ENCODE assay signal across 1 cellular context in the genomic region with DNA sequence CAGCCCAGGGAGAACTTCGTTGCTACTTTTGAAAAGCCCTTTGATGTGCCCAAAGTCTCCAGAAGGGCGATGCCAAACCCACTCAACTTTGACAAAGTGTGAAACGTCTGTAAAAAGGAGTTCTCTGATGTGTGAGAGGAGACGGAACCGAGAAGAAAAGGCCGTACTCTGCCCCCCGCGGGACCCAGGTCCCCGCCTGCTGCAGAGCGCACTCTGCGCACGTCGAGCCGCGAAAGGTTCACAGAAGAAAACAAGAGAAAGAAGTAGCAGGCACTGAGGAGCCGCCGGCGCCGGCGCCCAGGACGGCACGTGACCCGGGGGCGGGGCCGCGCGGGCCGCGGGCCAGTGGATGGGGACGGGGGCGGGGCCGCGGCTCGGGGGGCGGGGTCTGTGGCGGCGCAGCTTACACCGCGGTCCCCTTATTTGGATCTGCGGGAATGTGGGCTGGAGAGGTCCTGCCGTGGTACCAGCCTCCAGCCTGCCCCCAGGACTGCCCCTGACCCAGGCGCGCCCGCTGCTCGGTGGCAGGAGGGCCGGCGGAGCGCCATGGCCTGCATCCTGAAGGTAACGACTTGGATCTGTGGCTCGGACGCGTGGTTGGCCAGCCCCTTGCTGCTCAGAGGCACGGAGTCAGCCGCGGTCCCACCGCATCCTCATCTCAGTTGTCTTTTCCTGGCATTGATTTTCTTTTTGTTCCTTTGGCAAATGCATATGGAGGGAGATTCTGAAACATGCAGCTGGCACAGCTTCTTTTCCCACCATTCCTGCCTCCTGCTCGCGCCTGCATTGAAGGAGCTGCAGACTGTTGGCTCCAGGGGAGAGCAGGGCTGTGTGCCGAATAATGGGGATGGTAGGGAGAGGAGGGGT.
TF ChIP-seq lines count a peak whose summit lies in the region.

A gene (plus strand): TSS at position 426 of the 867 bp plus-strand sequence.

TF ChIP-seq in WTC11, 78 proteins besides CTCF, POLR2A, EP300 and RAD21 (continued from another document and continues in another):
- TF ChIP-seq ZBTB21 (CRISPR knock-in tag; IDR thresholded peaks at IDR 0.05; ENCODE audit: borderline replicate concordance) (no peak), HMGA2 (CRISPR knock-in tag; IDR thresholded peaks at IDR 0.05) (no peak), JAZF1 (CRISPR knock-in tag; IDR thresholded peaks at IDR 0.05) (no peak), ESRRA (CRISPR knock-in tag; IDR thresholded peaks at IDR 0.05; ENCODE audit: borderline replicate concordance) (no peak), ZNF232 (CRISPR knock-in tag; IDR thresholded peaks at IDR 0.05) (0 out of 2 replicates have a peak, but pooled peaks have one; percentile 38), ZNF396 (CRISPR knock-in tag; IDR thresholded peaks at IDR 0.05; ENCODE audit: borderline replicate concordance) (no peak), NR3C1 (CRISPR knock-in tag; conservative IDR thresholded peaks at IDR 0.05; ENCODE audit: low read depth) (no peak), GTF2I (CRISPR knock-in tag; conservative IDR thresholded peaks at IDR 0.05) (no peak), KAT7 (CRISPR knock-in tag; IDR thresholded peaks at IDR 0.05; ENCODE audit: borderline replicate concordance) (no peak), IRF2 (CRISPR knock-in tag; IDR thresholded peaks at IDR 0.05; ENCODE audit: borderline replicate concordance, low read depth) (no peak), SMAD4 (CRISPR knock-in tag; IDR thresholded peaks at IDR 0.05) (no peak), CREM (CRISPR knock-in tag; IDR thresholded peaks at IDR 0.05) (no peak), TCF7 (CRISPR knock-in tag; IDR thresholded peaks at IDR 0.05; ENCODE audit: low read depth) (no peak), RELA (CRISPR knock-in tag; IDR thresholded peaks at IDR 0.05; ENCODE audit: borderline replicate concordance) (no peak), RORB (CRISPR knock-in tag; IDR thresholded peaks at IDR 0.05) (no peak), ZNF121 (CRISPR knock-in tag; IDR thresholded peaks at IDR 0.05) (no peak), OVOL2 (CRISPR knock-in tag; IDR thresholded peaks at IDR 0.05; ENCODE audit: borderline replicate concordance) (no peak), GABPB1 (CRISPR knock-in tag; IDR thresholded peaks at IDR 0.05) (no peak), ZNF219 (CRISPR knock-in tag; IDR thresholded peaks at IDR 0.05; ENCODE audit: borderline replicate concordance) (no peak), NFYB (CRISPR knock-in tag; conservative IDR thresholded peaks at IDR 0.05; ENCODE audit: low read depth) (no peak), ZNF138 (CRISPR knock-in tag; conservative IDR thresholded peaks at IDR 0.05) (no peak), SMAD3 (CRISPR knock-in tag; IDR thresholded peaks at IDR 0.05; ENCODE audit: borderline replicate concordance) (no peak), FOXJ3 (CRISPR knock-in tag; IDR thresholded peaks at IDR 0.05; ENCODE audit: borderline replicate concordance) (no peak), PRRX2 (CRISPR knock-in tag; IDR thresholded peaks at IDR 0.05) (no peak)
- TF ChIP-seq, protein P1, sequence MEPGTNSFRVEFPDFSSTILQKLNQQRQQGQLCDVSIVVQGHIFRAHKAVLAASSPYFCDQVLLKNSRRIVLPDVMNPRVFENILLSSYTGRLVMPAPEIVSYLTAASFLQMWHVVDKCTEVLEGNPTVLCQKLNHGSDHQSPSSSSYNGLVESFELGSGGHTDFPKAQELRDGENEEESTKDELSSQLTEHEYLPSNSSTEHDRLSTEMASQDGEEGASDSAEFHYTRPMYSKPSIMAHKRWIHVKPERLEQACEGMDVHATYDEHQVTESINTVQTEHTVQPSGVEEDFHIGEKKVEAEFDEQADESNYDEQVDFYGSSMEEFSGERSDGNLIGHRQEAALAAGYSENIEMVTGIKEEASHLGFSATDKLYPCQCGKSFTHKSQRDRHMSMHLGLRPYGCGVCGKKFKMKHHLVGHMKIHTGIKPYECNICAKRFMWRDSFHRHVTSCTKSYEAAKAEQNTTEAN (CRISPR knock-in tag; IDR thresholded peaks at IDR 0.05) = no peak
- TF ChIP-seq, protein P2, sequence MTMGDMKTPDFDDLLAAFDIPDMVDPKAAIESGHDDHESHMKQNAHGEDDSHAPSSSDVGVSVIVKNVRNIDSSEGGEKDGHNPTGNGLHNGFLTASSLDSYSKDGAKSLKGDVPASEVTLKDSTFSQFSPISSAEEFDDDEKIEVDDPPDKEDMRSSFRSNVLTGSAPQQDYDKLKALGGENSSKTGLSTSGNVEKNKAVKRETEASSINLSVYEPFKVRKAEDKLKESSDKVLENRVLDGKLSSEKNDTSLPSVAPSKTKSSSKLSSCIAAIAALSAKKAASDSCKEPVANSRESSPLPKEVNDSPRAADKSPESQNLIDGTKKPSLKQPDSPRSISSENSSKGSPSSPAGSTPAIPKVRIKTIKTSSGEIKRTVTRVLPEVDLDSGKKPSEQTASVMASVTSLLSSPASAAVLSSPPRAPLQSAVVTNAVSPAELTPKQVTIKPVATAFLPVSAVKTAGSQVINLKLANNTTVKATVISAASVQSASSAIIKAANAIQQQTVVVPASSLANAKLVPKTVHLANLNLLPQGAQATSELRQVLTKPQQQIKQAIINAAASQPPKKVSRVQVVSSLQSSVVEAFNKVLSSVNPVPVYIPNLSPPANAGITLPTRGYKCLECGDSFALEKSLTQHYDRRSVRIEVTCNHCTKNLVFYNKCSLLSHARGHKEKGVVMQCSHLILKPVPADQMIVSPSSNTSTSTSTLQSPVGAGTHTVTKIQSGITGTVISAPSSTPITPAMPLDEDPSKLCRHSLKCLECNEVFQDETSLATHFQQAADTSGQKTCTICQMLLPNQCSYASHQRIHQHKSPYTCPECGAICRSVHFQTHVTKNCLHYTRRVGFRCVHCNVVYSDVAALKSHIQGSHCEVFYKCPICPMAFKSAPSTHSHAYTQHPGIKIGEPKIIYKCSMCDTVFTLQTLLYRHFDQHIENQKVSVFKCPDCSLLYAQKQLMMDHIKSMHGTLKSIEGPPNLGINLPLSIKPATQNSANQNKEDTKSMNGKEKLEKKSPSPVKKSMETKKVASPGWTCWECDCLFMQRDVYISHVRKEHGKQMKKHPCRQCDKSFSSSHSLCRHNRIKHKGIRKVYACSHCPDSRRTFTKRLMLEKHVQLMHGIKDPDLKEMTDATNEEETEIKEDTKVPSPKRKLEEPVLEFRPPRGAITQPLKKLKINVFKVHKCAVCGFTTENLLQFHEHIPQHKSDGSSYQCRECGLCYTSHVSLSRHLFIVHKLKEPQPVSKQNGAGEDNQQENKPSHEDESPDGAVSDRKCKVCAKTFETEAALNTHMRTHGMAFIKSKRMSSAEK (CRISPR knock-in tag; IDR thresholded peaks at IDR 0.05; ENCODE audit: borderline replicate concordance) = no peak
- TF ChIP-seq, protein P3, sequence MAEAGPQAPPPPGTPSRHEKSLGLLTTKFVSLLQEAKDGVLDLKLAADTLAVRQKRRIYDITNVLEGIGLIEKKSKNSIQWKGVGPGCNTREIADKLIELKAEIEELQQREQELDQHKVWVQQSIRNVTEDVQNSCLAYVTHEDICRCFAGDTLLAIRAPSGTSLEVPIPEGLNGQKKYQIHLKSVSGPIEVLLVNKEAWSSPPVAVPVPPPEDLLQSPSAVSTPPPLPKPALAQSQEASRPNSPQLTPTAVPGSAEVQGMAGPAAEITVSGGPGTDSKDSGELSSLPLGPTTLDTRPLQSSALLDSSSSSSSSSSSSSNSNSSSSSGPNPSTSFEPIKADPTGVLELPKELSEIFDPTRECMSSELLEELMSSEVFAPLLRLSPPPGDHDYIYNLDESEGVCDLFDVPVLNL (CRISPR knock-in tag; IDR thresholded peaks at IDR 0.05; ENCODE audit: borderline replicate concordance, low read depth) = no peak
- TF ChIP-seq, protein P4, sequence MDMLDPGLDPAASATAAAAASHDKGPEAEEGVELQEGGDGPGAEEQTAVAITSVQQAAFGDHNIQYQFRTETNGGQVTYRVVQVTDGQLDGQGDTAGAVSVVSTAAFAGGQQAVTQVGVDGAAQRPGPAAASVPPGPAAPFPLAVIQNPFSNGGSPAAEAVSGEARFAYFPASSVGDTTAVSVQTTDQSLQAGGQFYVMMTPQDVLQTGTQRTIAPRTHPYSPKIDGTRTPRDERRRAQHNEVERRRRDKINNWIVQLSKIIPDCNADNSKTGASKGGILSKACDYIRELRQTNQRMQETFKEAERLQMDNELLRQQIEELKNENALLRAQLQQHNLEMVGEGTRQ (CRISPR knock-in tag; IDR thresholded peaks at IDR 0.05) = peak; percentile 94
- TF ChIP-seq, protein P5, sequence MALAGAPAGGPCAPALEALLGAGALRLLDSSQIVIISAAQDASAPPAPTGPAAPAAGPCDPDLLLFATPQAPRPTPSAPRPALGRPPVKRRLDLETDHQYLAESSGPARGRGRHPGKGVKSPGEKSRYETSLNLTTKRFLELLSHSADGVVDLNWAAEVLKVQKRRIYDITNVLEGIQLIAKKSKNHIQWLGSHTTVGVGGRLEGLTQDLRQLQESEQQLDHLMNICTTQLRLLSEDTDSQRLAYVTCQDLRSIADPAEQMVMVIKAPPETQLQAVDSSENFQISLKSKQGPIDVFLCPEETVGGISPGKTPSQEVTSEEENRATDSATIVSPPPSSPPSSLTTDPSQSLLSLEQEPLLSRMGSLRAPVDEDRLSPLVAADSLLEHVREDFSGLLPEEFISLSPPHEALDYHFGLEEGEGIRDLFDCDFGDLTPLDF (CRISPR knock-in tag; IDR thresholded peaks at IDR 0.05) = no peak
- TF ChIP-seq, protein P6, sequence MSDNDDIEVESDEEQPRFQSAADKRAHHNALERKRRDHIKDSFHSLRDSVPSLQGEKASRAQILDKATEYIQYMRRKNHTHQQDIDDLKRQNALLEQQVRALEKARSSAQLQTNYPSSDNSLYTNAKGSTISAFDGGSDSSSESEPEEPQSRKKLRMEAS (CRISPR knock-in tag; IDR thresholded peaks at IDR 0.05) = no peak; the same call in 1 of the 2 replicates
- TF ChIP-seq, protein P7, sequence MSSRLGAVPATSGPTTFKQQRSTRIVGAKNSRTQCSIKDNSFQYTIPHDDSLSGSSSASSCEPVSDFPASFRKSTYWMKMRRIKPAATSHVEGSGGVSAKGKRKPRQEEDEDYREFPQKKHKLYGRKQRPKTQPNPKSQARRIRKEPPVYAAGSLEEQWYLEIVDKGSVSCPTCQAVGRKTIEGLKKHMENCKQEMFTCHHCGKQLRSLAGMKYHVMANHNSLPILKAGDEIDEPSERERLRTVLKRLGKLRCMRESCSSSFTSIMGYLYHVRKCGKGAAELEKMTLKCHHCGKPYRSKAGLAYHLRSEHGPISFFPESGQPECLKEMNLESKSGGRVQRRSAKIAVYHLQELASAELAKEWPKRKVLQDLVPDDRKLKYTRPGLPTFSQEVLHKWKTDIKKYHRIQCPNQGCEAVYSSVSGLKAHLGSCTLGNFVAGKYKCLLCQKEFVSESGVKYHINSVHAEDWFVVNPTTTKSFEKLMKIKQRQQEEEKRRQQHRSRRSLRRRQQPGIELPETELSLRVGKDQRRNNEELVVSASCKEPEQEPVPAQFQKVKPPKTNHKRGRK (CRISPR knock-in tag; IDR thresholded peaks at IDR 0.05; ENCODE audit: borderline replicate concordance) = no peak
- TF ChIP-seq, protein P8, sequence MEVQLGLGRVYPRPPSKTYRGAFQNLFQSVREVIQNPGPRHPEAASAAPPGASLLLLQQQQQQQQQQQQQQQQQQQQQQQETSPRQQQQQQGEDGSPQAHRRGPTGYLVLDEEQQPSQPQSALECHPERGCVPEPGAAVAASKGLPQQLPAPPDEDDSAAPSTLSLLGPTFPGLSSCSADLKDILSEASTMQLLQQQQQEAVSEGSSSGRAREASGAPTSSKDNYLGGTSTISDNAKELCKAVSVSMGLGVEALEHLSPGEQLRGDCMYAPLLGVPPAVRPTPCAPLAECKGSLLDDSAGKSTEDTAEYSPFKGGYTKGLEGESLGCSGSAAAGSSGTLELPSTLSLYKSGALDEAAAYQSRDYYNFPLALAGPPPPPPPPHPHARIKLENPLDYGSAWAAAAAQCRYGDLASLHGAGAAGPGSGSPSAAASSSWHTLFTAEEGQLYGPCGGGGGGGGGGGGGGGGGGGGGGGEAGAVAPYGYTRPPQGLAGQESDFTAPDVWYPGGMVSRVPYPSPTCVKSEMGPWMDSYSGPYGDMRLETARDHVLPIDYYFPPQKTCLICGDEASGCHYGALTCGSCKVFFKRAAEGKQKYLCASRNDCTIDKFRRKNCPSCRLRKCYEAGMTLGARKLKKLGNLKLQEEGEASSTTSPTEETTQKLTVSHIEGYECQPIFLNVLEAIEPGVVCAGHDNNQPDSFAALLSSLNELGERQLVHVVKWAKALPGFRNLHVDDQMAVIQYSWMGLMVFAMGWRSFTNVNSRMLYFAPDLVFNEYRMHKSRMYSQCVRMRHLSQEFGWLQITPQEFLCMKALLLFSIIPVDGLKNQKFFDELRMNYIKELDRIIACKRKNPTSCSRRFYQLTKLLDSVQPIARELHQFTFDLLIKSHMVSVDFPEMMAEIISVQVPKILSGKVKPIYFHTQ (CRISPR knock-in tag; IDR thresholded peaks at IDR 0.05) = no peak
- TF ChIP-seq, protein P9, sequence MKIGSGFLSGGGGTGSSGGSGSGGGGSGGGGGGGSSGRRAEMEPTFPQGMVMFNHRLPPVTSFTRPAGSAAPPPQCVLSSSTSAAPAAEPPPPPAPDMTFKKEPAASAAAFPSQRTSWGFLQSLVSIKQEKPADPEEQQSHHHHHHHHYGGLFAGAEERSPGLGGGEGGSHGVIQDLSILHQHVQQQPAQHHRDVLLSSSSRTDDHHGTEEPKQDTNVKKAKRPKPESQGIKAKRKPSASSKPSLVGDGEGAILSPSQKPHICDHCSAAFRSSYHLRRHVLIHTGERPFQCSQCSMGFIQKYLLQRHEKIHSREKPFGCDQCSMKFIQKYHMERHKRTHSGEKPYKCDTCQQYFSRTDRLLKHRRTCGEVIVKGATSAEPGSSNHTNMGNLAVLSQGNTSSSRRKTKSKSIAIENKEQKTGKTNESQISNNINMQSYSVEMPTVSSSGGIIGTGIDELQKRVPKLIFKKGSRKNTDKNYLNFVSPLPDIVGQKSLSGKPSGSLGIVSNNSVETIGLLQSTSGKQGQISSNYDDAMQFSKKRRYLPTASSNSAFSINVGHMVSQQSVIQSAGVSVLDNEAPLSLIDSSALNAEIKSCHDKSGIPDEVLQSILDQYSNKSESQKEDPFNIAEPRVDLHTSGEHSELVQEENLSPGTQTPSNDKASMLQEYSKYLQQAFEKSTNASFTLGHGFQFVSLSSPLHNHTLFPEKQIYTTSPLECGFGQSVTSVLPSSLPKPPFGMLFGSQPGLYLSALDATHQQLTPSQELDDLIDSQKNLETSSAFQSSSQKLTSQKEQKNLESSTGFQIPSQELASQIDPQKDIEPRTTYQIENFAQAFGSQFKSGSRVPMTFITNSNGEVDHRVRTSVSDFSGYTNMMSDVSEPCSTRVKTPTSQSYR (CRISPR knock-in tag; IDR thresholded peaks at IDR 0.05) = no peak
- TF ChIP-seq, protein P10, sequence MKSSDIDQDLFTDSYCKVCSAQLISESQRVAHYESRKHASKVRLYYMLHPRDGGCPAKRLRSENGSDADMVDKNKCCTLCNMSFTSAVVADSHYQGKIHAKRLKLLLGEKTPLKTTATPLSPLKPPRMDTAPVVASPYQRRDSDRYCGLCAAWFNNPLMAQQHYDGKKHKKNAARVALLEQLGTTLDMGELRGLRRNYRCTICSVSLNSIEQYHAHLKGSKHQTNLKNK (CRISPR knock-in tag; IDR thresholded peaks at IDR 0.05) = no peak
- TF ChIP-seq, protein P11, sequence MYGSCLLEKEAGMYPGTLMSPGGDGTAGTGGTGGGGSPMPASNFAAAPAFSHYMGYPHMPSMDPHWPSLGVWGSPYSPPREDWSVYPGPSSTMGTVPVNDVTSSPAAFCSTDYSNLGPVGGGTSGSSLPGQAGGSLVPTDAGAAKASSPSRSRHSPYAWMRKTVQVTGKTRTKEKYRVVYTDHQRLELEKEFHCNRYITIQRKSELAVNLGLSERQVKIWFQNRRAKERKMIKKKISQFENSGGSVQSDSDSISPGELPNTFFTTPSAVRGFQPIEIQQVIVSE (CRISPR knock-in tag; IDR thresholded peaks at IDR 0.05; ENCODE audit: borderline replicate concordance) = no peak
